Comparison of ENCODE assay signal across 14 cellular contexts in genomic region chr12:1919284-1919683, GRCh38. TPM values are rescaled to one million over a fixed set of nuclear protein-coding genes. Genes with fewer than 3 reads are reported as not detected.
DNase-seq lines count a peak whose midpoint lies in the region; ATAC-seq and TF ChIP-seq lines count a peak whose summit lies in the region.
"Had no signal": no experiment of that assay in that cellular context is flagged by ENCODE, and none has a peak within 500 bp of the region (broad histone marks: within the 10 kb centered on the region; RNA-seq: fewer than 3 reads in every experiment).

No MANE protein-coding gene starts in this region.

- peak overlapping the region; percentile 94 for H3K27ac Mint-ChIP-seq in dendritic cell treated with granulocyte-macrophage colony-stimulating factor and Interleukin-4, amounts not matched to agents 40 ng/mL and 50 ng/mL, for 4 days

- peak; percentile 62 for ATAC-seq in sciatic nerve
- ATAC-seq in GM19395 (IDR thresholded peaks at IDR 0.05; ENCODE audit: unreplicated experiment): no peak
- no peak for ATAC-seq in GM18867 (IDR thresholded peaks at IDR 0.05; ENCODE audit: unreplicated experiment)
- ATAC-seq: heart right ventricle, left colon had no signal

- peaks cover 68% of the 10 kb centered on the region for H3K4me1 Mint-ChIP-seq in dendritic cell treated with granulocyte-macrophage colony-stimulating factor and Interleukin-4, amounts not matched to agents 40 ng/mL and 50 ng/mL, for 4 days (ENCODE audit: low read depth)

- H3K9me3 Mint-ChIP-seq in dendritic cell treated with granulocyte-macrophage colony-stimulating factor and Interleukin-4, amounts not matched to agents 40 ng/mL and 50 ng/mL, for 4 days: no peaks in the 10 kb centered on the region
- H3K9me3 Mint-ChIP-seq: central memory CD8-positive, alpha-beta T cell had no signal

- POLR2A ChIA-PET in HEK293T (lab: Yijun Ruan, JAX): no interaction called here

- H3K4me3 Mint-ChIP-seq in dendritic cell treated with granulocyte-macrophage colony-stimulating factor and Interleukin-4, amounts not matched to agents 40 ng/mL and 50 ng/mL, for 4 days: peak overlapping the region; percentile 90
- H3K4me3 Mint-ChIP-seq: central memory CD8-positive, alpha-beta T cell had no signal

- peak; percentile 9 for DNase-seq in Daoy (ENCODE audit: low read depth)
- peak; percentile 2 for DNase-seq in HEK293T (ENCODE audit: extremely low spot score)
- DNase-seq in sciatic nerve (ENCODE audit: low spot score): peak; percentile 39
- DNase-seq in NCI-H2227 treated with DMSO at 0.1 percent for 48 hours (lab: John Stamatoyannopoulos, UW): no peak
- DNase-seq: activated T-cell treated with anti-CD3 and anti-CD28 coated beads, Interleukin-2, amount 50 U/mL, for 1 hour; heart right ventricle; IMR-90; left colon; NCI-H1105; NCI-H226 had no signal

- CTCF ChIA-PET in HEK293T (lab: Yijun Ruan, JAX): no interaction called here

- intact Hi-C loops in dendritic cell treated with granulocyte-macrophage colony-stimulating factor and Interleukin-4, amounts not matched to agents 40 ng/mL and 50 ng/mL, for 4 days (cut with micrococcal nuclease): loop anchor here (5.0 kb wide), 1 partner anchor 107 kb away; no protein-coding TSS in a partner anchor
- intact Hi-C loops in sciatic nerve (cut with DNase I): no loop called here

- H3K36me3 Mint-ChIP-seq in dendritic cell treated with granulocyte-macrophage colony-stimulating factor and Interleukin-4, amounts not matched to agents 40 ng/mL and 50 ng/mL, for 4 days (ENCODE audit: low read depth): peaks cover 13% of the 10 kb centered on the region

- peaks cover 10% of the 10 kb centered on the region for H3K27me3 Mint-ChIP-seq in dendritic cell treated with granulocyte-macrophage colony-stimulating factor and Interleukin-4, amounts not matched to agents 40 ng/mL and 50 ng/mL, for 4 days

TF ChIP-seq in HEK293T, 16 proteins besides CTCF, POLR2A, EP300 and RAD21:
- no peak for TF ChIP-seq NFRKB (IDR thresholded peaks at IDR 0.05)
- TF ChIP-seq FOXM1 (IDR thresholded peaks at IDR 0.05; ENCODE audit: borderline replicate concordance): no peak
- TF ChIP-seq LEF1 (IDR thresholded peaks at IDR 0.05; ENCODE audit: borderline replicate concordance): no peak
- no peak for TF ChIP-seq L3MBTL2 (conservative IDR thresholded peaks at IDR 0.05)
- TF ChIP-seq ARNT (IDR thresholded peaks at IDR 0.05): no peak
- TF ChIP-seq FOXA1 (IDR thresholded peaks at IDR 0.05): no peak
- no peak for TF ChIP-seq HDGF (IDR thresholded peaks at IDR 0.05; ENCODE audit: borderline replicate concordance)
- TF ChIP-seq SP1 (IDR thresholded peaks at IDR 0.05): no peak
- TF ChIP-seq ELF4 (IDR thresholded peaks at IDR 0.05): no peak
- no peak for TF ChIP-seq SUZ12 (IDR thresholded peaks at IDR 0.05)
- TF ChIP-seq TARDBP (IDR thresholded peaks at IDR 0.05): no peak
- no peak for TF ChIP-seq FOXK2 (IDR thresholded peaks at IDR 0.05)

RNA-seq across cellular contexts. Expression of gene CACNA2D4, which starts 0.8 kb away (rescaled TPM):
- total RNA-seq in Daoy (2014; rRNA removed; shearing (Covaris generic)): 0.74 TPM in 1 of 2 replicates, not detected in the other
- 5.9 TPM for total RNA-seq in sciatic nerve
